8 cellular contexts compared by ENCODE assay signal in the genomic region with DNA sequence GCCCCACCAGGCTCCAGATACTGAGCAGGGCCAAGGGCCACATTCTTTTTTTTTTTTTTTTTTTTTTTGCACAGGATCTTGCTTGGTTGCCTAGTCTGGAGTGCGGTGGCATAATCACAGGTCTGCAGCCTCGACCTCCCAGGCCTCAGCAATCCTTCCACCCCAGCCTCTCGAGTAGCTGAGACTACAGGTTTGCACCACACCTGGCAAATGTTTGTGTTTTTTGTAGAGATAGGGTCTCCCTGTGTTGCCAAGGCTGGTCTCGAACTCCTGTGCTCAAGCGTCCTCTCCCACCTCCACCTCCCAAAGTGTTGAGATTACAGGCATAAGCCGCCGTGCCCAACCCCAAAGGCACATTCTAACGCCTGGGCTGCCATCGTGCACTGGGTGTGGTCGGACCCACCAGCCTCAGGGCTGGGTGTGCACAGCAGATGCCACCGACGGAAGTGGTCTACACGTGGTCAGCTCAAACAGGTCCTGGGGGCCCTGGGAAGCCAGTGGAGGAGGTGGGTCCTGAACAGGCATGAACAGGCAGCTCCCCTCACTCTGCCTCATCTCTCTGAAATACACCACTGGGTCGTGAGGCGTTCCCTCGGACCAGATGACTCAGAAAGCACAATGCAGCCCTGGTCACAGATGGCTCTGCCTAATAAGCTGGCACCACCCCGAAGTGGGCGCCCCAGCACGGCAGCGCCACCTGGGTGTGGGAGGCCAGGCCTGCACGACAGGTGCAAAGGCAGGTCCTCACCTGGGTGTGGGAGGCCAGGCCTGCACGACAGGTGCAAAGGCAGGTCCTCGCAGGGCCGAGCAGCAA. TPM values are rescaled to one million over a fixed set of nuclear protein-coding genes. Genes with fewer than 3 reads are reported as not detected.
DNase-seq lines count a peak whose midpoint lies in the region; ATAC-seq lines count a peak whose summit lies in the region.

No MANE protein-coding gene starts in this region.

- H3K4me3 ChIP-seq in right cardiac atrium (ENCODE audit: low read length), result no peak overlapping the region

- no peaks in the 10 kb centered on the region for H3K27me3 ChIP-seq in right cardiac atrium (ENCODE audit: control insufficient read depth, insufficient read depth)

- in situ Hi-C loops in KBM-7 (cut with MboI; ENCODE audit: low pct_unique_long_range_greater_than_20kb, low sequenced_read_pairs), result no loop called here

- intact Hi-C loops in right cardiac atrium (cut with DNase I), result no loop called here

- no peaks in the 10 kb centered on the region for H3K9me3 ChIP-seq in right cardiac atrium (ENCODE audit: control insufficient read depth, low read length)

- no peaks in the 10 kb centered on the region for H3K4me1 ChIP-seq in right cardiac atrium (ENCODE audit: control insufficient read depth, insufficient read depth, low read length)

- DNase-seq in DMS 273 (lab: John Stamatoyannopoulos, UW; ENCODE audit: unreplicated experiment) (peak; percentile 85), DMS 273 treated with DMSO at 0.1 percent for 48 hours (lab: John Stamatoyannopoulos, UW) (no peak), NCI-H345 (lab: John Stamatoyannopoulos, UW) (peak; percentile 74), activated T-cell treated with anti-CD3 and anti-CD28 coated beads for 24 hours (ENCODE audit: low read depth) (peak; percentile 36), right cardiac atrium (peak in 2 of 3 donors; percentile 17 to 67), KBM-7 (no peak)
- DNase-seq in stimulated activated CD4-positive, alpha-beta T cell treated with anti-CD3 and anti-CD28 coated beads, TNF-alpha, amount 100 ng/mL, for 1 hour (ENCODE audit: low read depth in 3 of 3, low spot score in 1 of 3), result peak in 2 of 3 donors; percentile 31 to 38

- no peak overlapping the region for H3K27ac ChIP-seq in right cardiac atrium (ENCODE audit: low read length)

- peak; percentile 19 to 23 for ATAC-seq in right cardiac atrium
- no peak for ATAC-seq in HG02678 (IDR thresholded peaks at IDR 0.05; ENCODE audit: unreplicated experiment)

- 71% methylated on average over 24 of the region's 24 CpGs for WGBS in right cardiac atrium

RNA-seq across cellular contexts. Expression of a gene that starts 5.1 kb away (rescaled TPM):
- total RNA-seq in right cardiac atrium, result 1 to 10 TPM; 1.0 to 1.6 (median 1.3) TPM
- 2.5 TPM for polyA plus RNA-seq in right cardiac atrium

RNA-seq across cellular contexts. Expression of a gene that starts 29.9 kb away (rescaled TPM):
- under 1 TPM; 0.26 to 0.88 (median 0.63) TPM for total RNA-seq in right cardiac atrium
- 0.36 TPM for polyA plus RNA-seq in right cardiac atrium

RNA-seq across cellular contexts. Expression of a gene that starts 43.5 kb away (rescaled TPM):
- 100 to 1,000 TPM; 263 to 569 (median 519) TPM for total RNA-seq in right cardiac atrium
- polyA plus RNA-seq in right cardiac atrium, result 749 TPM

RNA-seq across cellular contexts. Expression of a gene that starts 50.3 kb away (rescaled TPM):
- total RNA-seq in right cardiac atrium, result 100 to 1,000 TPM in 3 of 4 donors, 10 to 100 TPM in 1; 85.0 to 169 (median 116) TPM
- 235 TPM for polyA plus RNA-seq in right cardiac atrium

RNA-seq across cellular contexts. Expression of a gene that starts 50.6 kb away (rescaled TPM):
- 10 to 100 TPM; 28.6 to 42.4 (median 35.1) TPM for total RNA-seq in right cardiac atrium
- 61.8 TPM for polyA plus RNA-seq in right cardiac atrium

Comparison
In these comparisons a context has a peak if more than half of its experiments do, and no peak if none do; other contexts are left out.
1. DNase-seq: peak in DMS 273 (single experiment), NCI-H345 (single experiment), activated T-cell treated with anti-CD3 and anti-CD28 coated beads for 24 hours (single experiment), right cardiac atrium (2 of 3) and stimulated activated CD4-positive, alpha-beta T cell treated with anti-CD3 and anti-CD28 coated beads, TNF-alpha, amount 100 ng/mL, for 1 hour (2 of 3); none in DMS 273 treated with DMSO at 0.1 percent for 48 hours (single experiment) and KBM-7 (single experiment).